ENCODE assay signal across 30 cellular contexts in the genomic region with DNA sequence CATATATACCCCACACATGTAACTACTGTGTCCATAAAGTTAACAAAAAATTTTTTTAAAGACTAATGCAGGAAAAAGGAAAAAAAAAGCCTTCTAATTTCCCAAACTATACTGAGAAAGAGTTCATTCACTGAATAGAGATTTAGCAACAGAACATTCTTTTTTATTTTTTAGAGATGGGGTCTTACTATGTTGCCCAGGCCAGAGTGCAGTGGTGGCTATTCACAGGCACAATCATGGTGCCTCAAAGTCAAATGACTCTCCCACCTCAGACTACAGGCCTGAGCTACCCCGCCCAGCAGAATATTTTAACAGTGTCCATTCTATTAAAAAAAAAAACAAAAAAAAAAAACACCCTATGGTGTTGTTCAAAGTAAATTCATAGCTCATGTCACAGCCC. TPM values are rescaled to one million over a fixed set of nuclear protein-coding genes. Genes with fewer than 3 reads are reported as not detected.
"Had no signal": no experiment of that assay in that cellular context is flagged by ENCODE, and none has a peak within 500 bp of the region (broad histone marks: within the 10 kb centered on the region; RNA-seq: fewer than 3 reads in every experiment).

No MANE protein-coding gene starts in this region.

- H3K9me3 ChIP-seq: breast epithelium had no signal

- H3K27ac ChIP-seq: breast epithelium, VCaP had no signal

- H3K4me1 ChIP-seq: breast epithelium had no signal

- H3K9me3 Mint-ChIP-seq: activated CD4-positive, alpha-beta memory T cell treated with anti-CD3 and anti-CD28 coated beads for 36 hours; activated CD4-positive, alpha-beta T cell treated with anti-CD3 and anti-CD28 coated beads, Interleukin-2, amount 10 ng/mL, durations not matched to agents 7 days and 5 days; activated naive CD4-positive, alpha-beta T cell treated with anti-CD3 and anti-CD28 coated beads, Interleukin-2, amount 10 ng/mL, durations not matched to agents 7 days and 5 days; activated naive CD8-positive, alpha-beta T cell treated with anti-CD3 and anti-CD28 coated beads for 36 hours; activated T-cell treated with anti-CD3 and anti-CD28 coated beads, Interleukin-2, amount 50 U/mL, for 4 hours; T-cell had no signal

- H3K36me3 ChIP-seq: breast epithelium had no signal

- H3K27me3 Mint-ChIP-seq: activated CD4-positive, alpha-beta memory T cell treated with anti-CD3 and anti-CD28 coated beads for 36 hours; activated CD4-positive, alpha-beta T cell treated with anti-CD3 and anti-CD28 coated beads, Interleukin-2, amount 10 ng/mL, durations not matched to agents 7 days and 5 days; activated naive CD4-positive, alpha-beta T cell treated with anti-CD3 and anti-CD28 coated beads, Interleukin-2, amount 10 ng/mL, durations not matched to agents 7 days and 5 days; activated naive CD8-positive, alpha-beta T cell treated with anti-CD3 and anti-CD28 coated beads for 36 hours; T-cell had no signal

- H3K4me3 Mint-ChIP-seq: activated CD4-positive, alpha-beta memory T cell treated with anti-CD3 and anti-CD28 coated beads for 36 hours; activated CD4-positive, alpha-beta T cell treated with anti-CD3 and anti-CD28 coated beads, Interleukin-2, amount 10 ng/mL, durations not matched to agents 7 days and 5 days; activated naive CD4-positive, alpha-beta T cell treated with anti-CD3 and anti-CD28 coated beads, Interleukin-2, amount 10 ng/mL, durations not matched to agents 7 days and 5 days; activated naive CD8-positive, alpha-beta T cell treated with anti-CD3 and anti-CD28 coated beads for 36 hours; activated T-cell treated with anti-CD3 and anti-CD28 coated beads, Interleukin-2, amount 50 U/mL, for 4 hours; T-cell had no signal

- H3K27me3 ChIP-seq: breast epithelium had no signal

- H3K4me1 Mint-ChIP-seq: activated CD4-positive, alpha-beta T cell treated with anti-CD3 and anti-CD28 coated beads, Interleukin-2, amount 10 ng/mL, durations not matched to agents 7 days and 5 days had no signal

- DNase-seq: activated CD4-positive, alpha-beta memory T cell treated with anti-CD3 and anti-CD28 coated beads for 36 hours; activated CD4-positive, alpha-beta T cell treated with anti-CD3 and anti-CD28 coated beads, Interleukin-2, amount 10 ng/mL, durations not matched to agents 7 days and 5 days; activated CD4-positive, CD25-positive, alpha-beta regulatory T cell; activated CD8-positive, alpha-beta memory T cell treated with anti-CD3 and anti-CD28 coated beads for 24 hours; activated gamma-delta T cell; activated naive CD4-positive, alpha-beta T cell treated with anti-CD3 and anti-CD28 coated beads, Interleukin-2, amount 10 ng/mL, durations not matched to agents 7 days and 5 days; activated naive CD8-positive, alpha-beta T cell treated with anti-CD3 and anti-CD28 coated beads for 36 hours; activated T-cell treated with anti-CD3 and anti-CD28 coated beads, Interleukin-2, amount 50 U/mL, for 4 hours; caudate nucleus; KG1; NCI-H1092 treated with DMSO at 0.1 percent for 48 hours; NCI-H1417 treated with DMSO at 0.1 percent for 48 hours; NCI-H1694; NCI-H2029; NCI-H2107; NCI-H2171 treated with DMSO at 0.1 percent for 48 hours; NCI-H226; NCI-H526; NCI-H774; SIG-M5; T-cell had no signal

- H3K4me3 ChIP-seq: breast epithelium had no signal

- ATAC-seq: activated T-cell treated with anti-CD3 and anti-CD28 coated beads, Interleukin-2, amount 50 U/mL, for 4 hours; T-cell had no signal

- H3K27ac Mint-ChIP-seq: activated CD4-positive, alpha-beta memory T cell treated with anti-CD3 and anti-CD28 coated beads for 36 hours; activated CD4-positive, alpha-beta T cell treated with anti-CD3 and anti-CD28 coated beads, Interleukin-2, amount 10 ng/mL, durations not matched to agents 7 days and 5 days; activated naive CD4-positive, alpha-beta T cell treated with anti-CD3 and anti-CD28 coated beads, Interleukin-2, amount 10 ng/mL, durations not matched to agents 7 days and 5 days had no signal

RNA-seq across cellular contexts. Expression of a gene that starts 34.6 kb away (rescaled TPM):
- total RNA-seq: activated CD4-positive, alpha-beta memory T cell treated with anti-CD3 and anti-CD28 coated beads for 36 hours; activated CD4-positive, alpha-beta T cell treated with anti-CD3 and anti-CD28 coated beads, Interleukin-2, amount 10 ng/mL, durations not matched to agents 7 days and 5 days; activated naive CD8-positive, alpha-beta T cell treated with anti-CD3 and anti-CD28 coated beads for 36 hours; activated T-cell treated with anti-CD3 and anti-CD28 coated beads, Interleukin-2, amount 50 U/mL, for 4 hours; breast epithelium; LHCN-M2; M059J; NCI-H460; OCI-LY7; RPMI7951; T-helper 2 cell treated with Interferon-gamma antibody and Interleukin-4, amounts not matched to agents 100 ng/mL and 5 ng/mL, for 36 hours had no signal

RNA-seq across cellular contexts. Expression of a gene that starts 53.5 kb away (rescaled TPM):
- total RNA-seq: activated CD4-positive, alpha-beta memory T cell treated with anti-CD3 and anti-CD28 coated beads for 36 hours; activated CD4-positive, alpha-beta T cell treated with anti-CD3 and anti-CD28 coated beads, Interleukin-2, amount 10 ng/mL, durations not matched to agents 7 days and 5 days; activated naive CD8-positive, alpha-beta T cell treated with anti-CD3 and anti-CD28 coated beads for 36 hours; activated T-cell treated with anti-CD3 and anti-CD28 coated beads, Interleukin-2, amount 50 U/mL, for 4 hours; breast epithelium; LHCN-M2; M059J; NCI-H460; OCI-LY7; RPMI7951; T-cell; T-helper 2 cell treated with Interferon-gamma antibody and Interleukin-4, amounts not matched to agents 100 ng/mL and 5 ng/mL, for 36 hours had no signal
- polyA plus RNA-seq: adipose tissue had no signal
